Comparison of ENCODE assay signal across 8 cellular contexts in the genomic region with DNA sequence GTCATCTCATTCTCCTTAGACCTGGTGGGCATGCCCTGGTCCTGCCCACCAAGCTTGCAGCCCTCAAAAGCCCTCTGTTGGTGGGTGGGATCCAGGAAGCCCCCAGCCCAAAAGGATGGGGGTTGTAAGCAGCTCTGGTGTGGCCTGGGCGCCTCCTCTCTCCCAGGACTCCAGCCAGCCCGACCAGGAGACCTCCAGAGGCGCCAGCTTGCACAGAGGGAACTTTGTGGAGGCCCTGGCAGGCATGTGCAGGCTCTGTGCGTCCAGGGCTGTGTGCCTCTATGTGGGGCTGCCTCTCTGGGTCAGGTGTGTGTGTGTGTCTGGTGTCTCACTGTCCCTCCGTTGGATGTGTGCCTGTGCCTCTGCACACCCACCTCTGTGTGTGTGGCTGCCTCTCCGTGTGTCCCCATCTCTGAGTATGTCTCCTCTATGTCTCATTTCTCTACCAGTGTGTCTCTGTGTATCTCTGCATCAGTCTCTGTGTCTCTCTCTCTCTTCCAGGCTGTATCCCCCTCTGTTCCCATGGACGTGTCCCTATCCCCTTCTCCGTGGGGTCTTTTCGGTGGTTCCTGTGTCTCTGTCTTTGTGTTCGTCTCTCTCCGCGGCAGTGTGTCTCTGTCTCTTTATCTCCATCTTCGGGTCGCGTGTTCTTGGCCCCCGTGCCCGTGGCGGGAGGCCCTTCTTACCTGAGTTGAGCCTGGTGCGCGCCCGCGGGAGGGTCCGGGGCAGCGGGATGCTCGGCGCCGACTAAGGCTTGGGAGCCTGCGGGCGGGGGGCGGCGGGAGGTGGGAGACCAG. TPM values are rescaled to one million over a fixed set of nuclear protein-coding genes. Genes with fewer than 3 reads are reported as not detected.
A peak's percentile ranks its signal among the peaks of the same experiment; 100 is the strongest.
DNase-seq lines count a peak whose midpoint lies in the region; ATAC-seq and TF ChIP-seq lines count a peak whose summit lies in the region.

No MANE protein-coding gene starts in this region.

- H2BK12ac ChIP-seq in H9 (ENCODE audit: insufficient read length, low read depth, low read length), result no peak overlapping the region

- H2BK120ac ChIP-seq in H9 (ENCODE audit: low read depth, low read length, poor library complexity, severe bottlenecking), result no peak overlapping the region

- H3K36me3 ChIP-seq in right lobe of liver (no peaks in the 10 kb centered on the region), tibial artery (no peaks in the 10 kb centered on the region)

- no peaks in the 10 kb centered on the region for H3K79me1 ChIP-seq in H9 (ENCODE audit: insufficient read depth, low read depth, low read length, poor library complexity, severe bottlenecking)

- H3T11ph ChIP-seq in H9 (ENCODE audit: low read length), result no peak overlapping the region

- peak overlapping the region; percentile 77 to 90 for H3K4me3 Mint-ChIP-seq in H9

- ATAC-seq in right lobe of liver, result no peak

- no peak overlapping the region for H2BK15ac ChIP-seq in H9 (ENCODE audit: low read depth, low read length)

- intact Hi-C loops in right lobe of liver (cut with DNase I) (no loop called here), tibial artery (cut with DNase I; ENCODE audit: low total_unique reads) (loop anchor here (5.0 kb wide), 1 partner anchor 65 kb away; a partner anchor contains a TSS)

- H3K27ac Mint-ChIP-seq in H9, result peak overlapping the region in 2 of 3 experiments; percentile 21 to 30; a peak in 3 of 7 replicates

- H3K4ac ChIP-seq in H9 (ENCODE audit: low read depth, low read length), result no peak overlapping the region

- H3K36me3 Mint-ChIP-seq in H9 (ENCODE audit: insufficient read depth in 1 of 3, low read depth in 3 of 3), result peaks cover 0 to 3% (median 0%) of the 10 kb centered on the region in 3 experiments; a peak in 1 of 7 replicates

- no peaks in the 10 kb centered on the region for H3K79me2 ChIP-seq in H9 (ENCODE audit: insufficient read depth, low read length)

- no peak for DNase-seq in H9
- no peak for DNase-seq in right lobe of liver
- peak in 1 of 2 donors; percentile 56 for DNase-seq in tibial artery
- DNase-seq in germinal center (ENCODE audit: low spot score), result no peak
- no peak for DNase-seq in middle frontal gyrus (ENCODE audit: extremely low spot score, low spot score)
- no peak for DNase-seq in OCI-M1 (lab: John Stamatoyannopoulos, UW)

- H3K27ac ChIP-seq in 22Rv1, result 0 out of 2 replicates have a peak overlapping the region, but pooled peaks have one; percentile 22
- no peak overlapping the region for H3K27ac ChIP-seq in H9 (ENCODE audit: insufficient read length, low read depth, low read length)
- peak overlapping the region; percentile 89 for H3K27ac ChIP-seq in angular gyrus (ENCODE audit: low read depth, low read length)
- H3K27ac ChIP-seq in right lobe of liver, result no peak overlapping the region
- H3K27ac ChIP-seq in tibial artery, result peak overlapping the region; percentile 10 to 31

- peak overlapping the region; percentile 67 for H3K9ac ChIP-seq in H9 (ENCODE audit: extremely low read depth, insufficient read length, low read length)

- no peaks in the 10 kb centered on the region for H3K9me3 ChIP-seq in H9 (ENCODE audit: control insufficient read depth, low read depth, low read length)
- H3K9me3 ChIP-seq in right lobe of liver, result no peaks in the 10 kb centered on the region
- H3K9me3 ChIP-seq in tibial artery, result no peaks in the 10 kb centered on the region

- TF ChIP-seq POLR2A in right lobe of liver (IDR thresholded peaks at IDR 0.05), result no peak

- no peak overlapping the region for H4K5ac ChIP-seq in H9 (ENCODE audit: insufficient read length, low read depth, low read length)

- peaks cover 10% of the 10 kb centered on the region for H3K23me2 ChIP-seq in H9 (ENCODE audit: insufficient read length, low read depth, low read length, poor library complexity, severe bottlenecking)

- no peak overlapping the region for H3K18ac ChIP-seq in H9 (ENCODE audit: insufficient read length, low read depth, low read length)

- TF ChIP-seq CTCF in 22Rv1 (IDR thresholded peaks at IDR 0.05) (no peak), H9 (conservative IDR thresholded peaks at IDR 0.05) (no peak), right lobe of liver (IDR thresholded peaks at IDR 0.05) (no peak), tibial artery (IDR thresholded peaks at IDR 0.05) (no peak)

- H3K4me1 Mint-ChIP-seq in H9, result peaks cover 10 to 17% of the 10 kb centered on the region in 2 experiments

- H2AK5ac ChIP-seq in H9 (ENCODE audit: insufficient read length, low read length), result no peak overlapping the region

- H3K4me1 ChIP-seq in H9 (ENCODE audit: insufficient read depth, low read length), result peaks cover 6% of the 10 kb centered on the region; the same call in 1 of the 2 replicates
- H3K4me1 ChIP-seq in right lobe of liver, result peaks cover 0 to 9% (median 2%) of the 10 kb centered on the region in 4 donors
- peaks cover 0 to 15% (median 8%) of the 10 kb centered on the region in 4 donors for H3K4me1 ChIP-seq in tibial artery

- no CpG with 5 or more reads among the region's 31 CpGs for WGBS in H9 (ENCODE audit: extremely low coverage, insufficient read length, low lambda C conversion rate)
- WGBS in right lobe of liver (ENCODE audit: insufficient coverage, low coverage, low lambda C conversion rate, missing lambda C conversion rate), result 13% methylated on average over 16 of the region's 31 CpGs

- H3K14ac ChIP-seq in H9 (ENCODE audit: insufficient read depth, low read length), result no peak overlapping the region

- no peak overlapping the region for H2BK5ac ChIP-seq in H9 (ENCODE audit: insufficient read length, low read length)

- H3K4me3 ChIP-seq in right lobe of liver (peak overlapping the region; percentile 29 to 46 (median 33)), tibial artery (peak overlapping the region; percentile 44 to 54)

- H2BK20ac ChIP-seq in H9 (ENCODE audit: low read depth, low read length, poor library complexity, severe bottlenecking), result no peak overlapping the region

- H4K91ac ChIP-seq in H9 (ENCODE audit: insufficient read length, low read depth, low read length), result no peak overlapping the region

- H3K56ac ChIP-seq in H9 (ENCODE audit: insufficient read length, low read depth, low read length), result no peak overlapping the region

- no peak overlapping the region for H4K8ac ChIP-seq in H9 (replicated peaks; ENCODE audit: insufficient read length, low read depth, low read length)

- peaks cover 4% of the 10 kb centered on the region for H4K20me1 ChIP-seq in H9 (ENCODE audit: control insufficient read depth, insufficient read depth, insufficient read length)

- H3K4me2 ChIP-seq in H9 (ENCODE audit: insufficient read depth, insufficient read length, low read length), result peak overlapping the region; percentile 69

- H3K9me3 Mint-ChIP-seq in H9, result no peaks in the 10 kb centered on the region

- no peaks in the 10 kb centered on the region; the same call in 1 of the 2 replicates for H3K27me3 ChIP-seq in H9 (ENCODE audit: insufficient read depth, low read length)
- H3K27me3 ChIP-seq in right lobe of liver, result no peaks in the 10 kb centered on the region
- peaks cover 0 to 5% of the 10 kb centered on the region in 2 donors for H3K27me3 ChIP-seq in tibial artery

- H3K27me3 Mint-ChIP-seq in H9 (ENCODE audit: low read depth), result peaks cover 46% of the 10 kb centered on the region

- no peak overlapping the region for H3K23ac ChIP-seq in H9 (ENCODE audit: insufficient read length, low read depth, low read length)

- no peak overlapping the region for H2AFZ ChIP-seq in H9 (ENCODE audit: low read length)

RNA-seq across cellular contexts. Expression of a gene that starts 0.5 kb away (rescaled TPM):
- 11.3 and 14.5 TPM in 2 replicates for total RNA-seq in H9 (2021)
- total RNA-seq in right lobe of liver, result 1 to 10 TPM; 1.5 to 2.7 (median 2.1) TPM

Comparison
In these comparisons a context has a peak if more than half of its experiments do, and no peak if none do; other contexts are left out.
1. H3K27ac ChIP-seq: peak in 22Rv1 (single experiment), angular gyrus (single experiment) and tibial artery (2 of 2); none in H9 (single experiment) and right lobe of liver (0 of 3).